In the genomic region with DNA sequence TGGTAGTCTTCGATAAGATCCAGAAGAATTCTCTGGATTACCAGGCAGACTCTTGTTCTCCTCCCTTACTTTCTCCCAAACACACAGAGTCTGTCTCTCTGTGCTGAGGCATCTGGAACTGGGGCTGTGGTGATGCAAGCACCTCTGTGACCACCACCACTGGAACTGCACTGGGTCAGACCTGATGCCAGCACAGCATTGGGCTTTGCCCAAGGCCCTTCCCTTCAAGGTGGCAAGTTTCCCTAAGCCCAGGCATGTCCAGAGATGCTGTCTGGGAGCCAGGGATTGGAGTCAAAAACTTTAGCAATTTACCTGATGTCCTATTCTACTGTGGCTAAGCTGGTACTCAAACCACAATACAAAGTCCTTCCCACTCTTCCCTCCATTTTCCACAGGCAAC, we compare ENCODE assay signal across 20 cellular contexts. TPM values are rescaled to one million over a fixed set of nuclear protein-coding genes. Genes with fewer than 3 reads are reported as not detected.
DNase-seq lines count a peak whose midpoint lies in the region; ATAC-seq, FAIRE-seq and TF ChIP-seq lines count a peak whose summit lies in the region.
"Had no signal": no experiment of that assay in that cellular context is flagged by ENCODE, and none has a peak within 500 bp of the region (broad histone marks: within the 10 kb centered on the region; RNA-seq: fewer than 3 reads in every experiment).

No MANE protein-coding gene starts in this region.

- H2BK120ac ChIP-seq in neuronal stem cell (ENCODE audit: low read depth, low read length): no peak overlapping the region

- DNase-seq in activated naive CD4-positive, alpha-beta T cell treated with anti-CD3 and anti-CD28 coated beads, Interleukin-2, amount 50 U/mL, for 72 hours (ENCODE audit: low spot score in 2 of 2): no peak
- no peak for DNase-seq in activated naive CD4-positive, alpha-beta T cell treated with anti-CD3 and anti-CD28 coated beads, Interleukin-2, amount 10 ng/mL, durations not matched to agents 7 days and 5 days
- DNase-seq in bronchial epithelial cell (ENCODE audit: low read depth): peak; percentile 39
- DNase-seq in neuronal stem cell (ENCODE audit: low spot score): no peak
- DNase-seq in suprapubic skin (ENCODE audit: low spot score in 2 of 2): no peak
- no peak for DNase-seq in dedifferentiated amniotic fluid mesenchymal stem cell (ENCODE audit: extremely low spot score)
- DNase-seq: Caco-2; CD8-positive, alpha-beta memory T cell; DND-41; GDM1; GOT3; H9 had no signal

- peaks cover 5% of the 10 kb centered on the region for H3K4me1 Mint-ChIP-seq in activated naive CD4-positive, alpha-beta T cell treated with anti-CD3 and anti-CD28 coated beads, Interleukin-2, amount 10 ng/mL, durations not matched to agents 7 days and 5 days

- no peak for FAIRE-seq in bronchial epithelial cell (lab: Jason Lieb, UNC)
- FAIRE-seq: GM12892 had no signal

- CTCF ChIA-PET in activated naive CD4-positive, alpha-beta T cell treated with anti-CD3 and anti-CD28 coated beads, Interleukin-2, amount 10 ng/mL, durations not matched to agents 7 days and 5 days (lab: Charles Lee): interaction anchor here (0.6 to 5.4 kb wide), 3 partner anchors 152 to 200 kb away, joined by 3 to 45 read pairs (median 26); no protein-coding TSS in a partner anchor

- no peak overlapping the region for H3K4ac ChIP-seq in neuronal stem cell (ENCODE audit: low read length)

- no peak overlapping the region for H2BK15ac ChIP-seq in neuronal stem cell (ENCODE audit: low read length)

- no peak for TF ChIP-seq POLR2A in suprapubic skin (IDR thresholded peaks at IDR 0.05)

- H3K27ac ChIP-seq in neuronal stem cell (replicated peaks; ENCODE audit: low read length) (no peak overlapping the region), suprapubic skin (no peak overlapping the region)
- H3K27ac ChIP-seq: 22Rv1, HL-60 had no signal

- H3K4me1 ChIP-seq in neuronal stem cell (ENCODE audit: control insufficient read depth in 2 of 2, insufficient read depth in 1 of 2, low read depth in 1 of 2, low read length in 2 of 2) (no peaks in the 10 kb centered on the region), suprapubic skin (peaks cover 18% of the 10 kb centered on the region)
- H3K4me1 ChIP-seq: Caco-2 had no signal

- H3K79me1 ChIP-seq in neuronal stem cell (ENCODE audit: low read depth, low read length): no peaks in the 10 kb centered on the region

- H3K27ac Mint-ChIP-seq in activated naive CD4-positive, alpha-beta T cell treated with anti-CD3 and anti-CD28 coated beads, Interleukin-2, amount 50 U/mL, for 72 hours: peak overlapping the region; percentile 70 to 83
- no peak overlapping the region for H3K27ac Mint-ChIP-seq in activated naive CD4-positive, alpha-beta T cell treated with anti-CD3 and anti-CD28 coated beads, Interleukin-2, amount 10 ng/mL, durations not matched to agents 7 days and 5 days

- TF ChIP-seq CTCF in bronchial epithelial cell (IDR thresholded peaks at IDR 0.05; ENCODE audit: insufficient read depth, low read length, severe bottlenecking) (no peak), suprapubic skin (IDR thresholded peaks at IDR 0.05) (no peak)

- TF ChIP-seq EP300 in suprapubic skin (IDR thresholded peaks at IDR 0.05): no peak

- H3K18ac ChIP-seq in neuronal stem cell (ENCODE audit: low read length): no peak overlapping the region

- no peak overlapping the region for H4K8ac ChIP-seq in neuronal stem cell (ENCODE audit: low read depth, low read length)

- WGBS in neuronal stem cell (ENCODE audit: extremely low coverage in 2 of 2, insufficient read length in 2 of 2, insufficient replicate concordance in 1 of 2), 2 donors: no CpG with 5 or more reads among the region's 1 CpG
- WGBS in suprapubic skin: 95% methylated on average over 1 of the region's 1 CpG

- H4K91ac ChIP-seq in neuronal stem cell (ENCODE audit: low read depth, low read length, poor library complexity): no peak overlapping the region

- H3K9me3 ChIP-seq in neuronal stem cell (replicated peaks in 1 of 2; ENCODE audit: control insufficient read depth in 2 of 2, insufficient read depth in 1 of 2, low read depth in 1 of 2, low read length in 2 of 2) (peaks cover 3 to 6% of the 10 kb centered on the region in 2 donors), suprapubic skin (peaks cover 5% of the 10 kb centered on the region)

- H2AFZ ChIP-seq in neuronal stem cell (ENCODE audit: low read length): peak overlapping the region; percentile 24

- H3K9me3 Mint-ChIP-seq in activated naive CD4-positive, alpha-beta T cell treated with anti-CD3 and anti-CD28 coated beads, Interleukin-2, amount 50 U/mL, for 72 hours: no peaks in the 10 kb centered on the region
- H3K9me3 Mint-ChIP-seq in activated naive CD4-positive, alpha-beta T cell treated with anti-CD3 and anti-CD28 coated beads, Interleukin-2, amount 10 ng/mL, durations not matched to agents 7 days and 5 days: peaks cover 6% of the 10 kb centered on the region

- H3K36me3 ChIP-seq in bronchial epithelial cell (ENCODE audit: control insufficient read depth, insufficient read depth, low read length) (no peaks in the 10 kb centered on the region), neuronal stem cell (replicated peaks in 1 of 2; ENCODE audit: control insufficient read depth in 2 of 2, insufficient read depth in 2 of 2, low read length in 2 of 2) (no peaks in the 10 kb centered on the region), suprapubic skin (no peaks in the 10 kb centered on the region)

- H3K36me3 Mint-ChIP-seq in activated naive CD4-positive, alpha-beta T cell treated with anti-CD3 and anti-CD28 coated beads, Interleukin-2, amount 50 U/mL, for 72 hours: no peaks in the 10 kb centered on the region
- H3K36me3 Mint-ChIP-seq in activated naive CD4-positive, alpha-beta T cell treated with anti-CD3 and anti-CD28 coated beads, Interleukin-2, amount 10 ng/mL, durations not matched to agents 7 days and 5 days: peaks cover 1% of the 10 kb centered on the region
- H3K36me3 Mint-ChIP-seq: CD14-positive monocyte; CD8-positive, alpha-beta memory T cell had no signal

- no peak overlapping the region for H3K14ac ChIP-seq in neuronal stem cell (ENCODE audit: low read length)

- ATAC-seq in activated naive CD4-positive, alpha-beta T cell treated with anti-CD3 and anti-CD28 coated beads, Interleukin-2, amount 50 U/mL, for 72 hours: no peak
- ATAC-seq in HG02763 (IDR thresholded peaks at IDR 0.05; ENCODE audit: unreplicated experiment) (no peak), HG02870 (IDR thresholded peaks at IDR 0.05; ENCODE audit: unreplicated experiment) (no peak)

- no peak overlapping the region for H3K23ac ChIP-seq in neuronal stem cell (ENCODE audit: low read depth, low read length, poor library complexity)

- no peaks in the 10 kb centered on the region for H3K27me3 ChIP-seq in bronchial epithelial cell (ENCODE audit: control insufficient read depth, insufficient read depth, low read length)
- H3K27me3 ChIP-seq in neuronal stem cell (ENCODE audit: control insufficient read depth in 3 of 3, insufficient read depth in 3 of 3, low read depth in 1 of 3, low read length in 3 of 3): no peaks in the 10 kb centered on the region
- no peaks in the 10 kb centered on the region for H3K27me3 ChIP-seq in suprapubic skin

- H2BK5ac ChIP-seq in neuronal stem cell (ENCODE audit: low read length): no peak overlapping the region

- no peak overlapping the region for H3K4me3 Mint-ChIP-seq in activated naive CD4-positive, alpha-beta T cell treated with anti-CD3 and anti-CD28 coated beads, Interleukin-2, amount 10 ng/mL, durations not matched to agents 7 days and 5 days
- H3K4me3 Mint-ChIP-seq: CD14-positive monocyte; CD8-positive, alpha-beta memory T cell; H9 had no signal

- H3K4me2 ChIP-seq in neuronal stem cell (ENCODE audit: insufficient read depth, low read length, poor library complexity, severe bottlenecking): no peak overlapping the region

- peaks cover 14% of the 10 kb centered on the region for H3K27me3 Mint-ChIP-seq in activated naive CD4-positive, alpha-beta T cell treated with anti-CD3 and anti-CD28 coated beads, Interleukin-2, amount 10 ng/mL, durations not matched to agents 7 days and 5 days

- H2AK5ac ChIP-seq in neuronal stem cell (ENCODE audit: low read depth, low read length): no peak overlapping the region

- H3K4me3 ChIP-seq in bronchial epithelial cell (ENCODE audit: low read depth, low read length): no peak overlapping the region
- H3K4me3 ChIP-seq in neuronal stem cell (ENCODE audit: low read length in 2 of 2): no peak overlapping the region
- H3K4me3 ChIP-seq in suprapubic skin: no peak overlapping the region

- H2BK12ac ChIP-seq in neuronal stem cell (ENCODE audit: low read length): no peak overlapping the region

- no peak overlapping the region for H3K9ac ChIP-seq in neuronal stem cell (ENCODE audit: low read depth, low read length, poor library complexity)

RNA-seq across cellular contexts. Expression of a gene that starts 14.6 kb away (rescaled TPM):
- not detected for total RNA-seq in activated naive CD4-positive, alpha-beta T cell treated with anti-CD3 and anti-CD28 coated beads, Interleukin-2, amount 50 U/mL, for 72 hours
- total RNA-seq in bronchial epithelial cell (not detected in 2 replicates), suprapubic skin (under 1 TPM in 1 of 4 donors, not detected in 3; 0.34 TPM)
- polyA plus RNA-seq in neuronal stem cell (2013, experiment 1 of 2): not detected
- not detected for polyA plus RNA-seq in neuronal stem cell (2013, experiment 2 of 2)
- total RNA-seq: A673; Caco-2; CD8-positive, alpha-beta memory T cell; H9 had no signal
- polyA plus RNA-seq: BJ; CD14-positive monocyte; CD8-positive, alpha-beta memory T cell had no signal
